31 cellular contexts compared by ENCODE assay signal in genomic region chr10:50999163-50999562, GRCh38.
"Had no signal": no experiment of that assay in that cellular context is flagged by ENCODE, and none has a peak within 500 bp of the region (broad histone marks: within the 10 kb centered on the region; RNA-seq: fewer than 3 reads in every experiment).

No MANE protein-coding gene starts in this region.

- H3K36me3 ChIP-seq: cardiac muscle cell, colonic mucosa, left lung, neutrophil, ovary, thyroid gland, upper lobe of right lung had no signal

- H3K27me3 Mint-ChIP-seq: progenitor cell of endocrine pancreas had no signal

- H3K36me3 Mint-ChIP-seq: activated CD8-positive, alpha-beta memory T cell treated with anti-CD3 and anti-CD28 coated beads, Interleukin-2, amount 10 ng/mL, durations not matched to agents 7 days and 5 days; activated naive CD4-positive, alpha-beta T cell treated with anti-CD3 and anti-CD28 coated beads, Interleukin-2, amount 50 U/mL, for 24 hours; stimulated activated memory B cell treated with anti-CD40 and anti-IgM and Interleukin-4, amounts not matched to agents 10 μg/mL and 1 μg/mL and 100 μg/mL, for 72 hours had no signal

- H3K4me1 Mint-ChIP-seq: activated CD4-positive, alpha-beta T cell treated with anti-CD3 and anti-CD28 coated beads for 36 hours; activated CD8-positive, alpha-beta memory T cell treated with anti-CD3 and anti-CD28 coated beads, Interleukin-2, amount 10 ng/mL, durations not matched to agents 7 days and 5 days; activated naive CD4-positive, alpha-beta T cell treated with anti-CD3 and anti-CD28 coated beads, Interleukin-2, amount 50 U/mL, for 24 hours; activated naive CD8-positive, alpha-beta T cell treated with anti-CD3 and anti-CD28 coated beads, Interleukin-2, amount 50 U/mL, for 24 hours; stimulated activated memory B cell treated with anti-CD40 and anti-IgM and Interleukin-4, amounts not matched to agents 10 μg/mL and 1 μg/mL and 100 μg/mL, for 72 hours; stimulated activated naive CD8-positive, alpha-beta T cell treated with anti-CD3 and anti-CD28 coated beads, Interleukin-15, amount 100 ng/mL, for 72 hours had no signal

- H3K4me3 ChIP-seq: body of pancreas, cardiac muscle cell, colonic mucosa, dorsolateral prefrontal cortex, left lung, lung, ovary, skin epidermis, thyroid gland, upper lobe of right lung had no signal

- FAIRE-seq: islet of Langerhans had no signal

- H3K9me3 Mint-ChIP-seq: activated naive CD4-positive, alpha-beta T cell treated with anti-CD3 and anti-CD28 coated beads, Interleukin-2, amount 50 U/mL, for 24 hours; activated naive CD8-positive, alpha-beta T cell treated with anti-CD3 and anti-CD28 coated beads, Interleukin-2, amount 50 U/mL, for 24 hours; activated T-helper 2 cell treated with anti-CD3 and anti-CD28 coated beads, Interferon-gamma antibody, Interleukin-2, Interleukin-4, amounts not matched to agents 10 μg/mL and 5 μg/mL and 100 μg/mL, durations not matched to agents 14 hours and 24 hours and 36 hours; nephron progenitor cell; stimulated activated memory B cell treated with anti-CD40 and anti-IgM and Interleukin-4, amounts not matched to agents 10 μg/mL and 1 μg/mL and 100 μg/mL, for 72 hours; stimulated activated naive CD8-positive, alpha-beta T cell treated with anti-CD3 and anti-CD28 coated beads, Interleukin-15, amount 100 ng/mL, for 72 hours had no signal

- H3K27ac Mint-ChIP-seq: activated CD4-positive, alpha-beta T cell treated with anti-CD3 and anti-CD28 coated beads for 36 hours; activated CD8-positive, alpha-beta memory T cell treated with anti-CD3 and anti-CD28 coated beads, Interleukin-2, amount 10 ng/mL, durations not matched to agents 7 days and 5 days; activated CD8-positive, alpha-beta T cell treated with anti-CD3 and anti-CD28 coated beads, Interleukin-2, amount 10 ng/mL, durations not matched to agents 7 days and 5 days; activated naive CD4-positive, alpha-beta T cell treated with anti-CD3 and anti-CD28 coated beads, Interleukin-2, amount 50 U/mL, for 24 hours; activated naive CD8-positive, alpha-beta T cell treated with anti-CD3 and anti-CD28 coated beads, Interleukin-2, amount 50 U/mL, for 24 hours; activated T-helper 2 cell treated with anti-CD3 and anti-CD28 coated beads, Interferon-gamma antibody, Interleukin-2, Interleukin-4, amounts not matched to agents 10 μg/mL and 5 μg/mL and 100 μg/mL, durations not matched to agents 14 hours and 24 hours and 36 hours; nephron progenitor cell; progenitor cell of endocrine pancreas; stimulated activated memory B cell treated with anti-CD40 and anti-IgM and Interleukin-4, amounts not matched to agents 10 μg/mL and 1 μg/mL and 100 μg/mL, for 72 hours; stimulated activated naive CD8-positive, alpha-beta T cell treated with anti-CD3 and anti-CD28 coated beads, Interleukin-15, amount 100 ng/mL, for 72 hours had no signal

- ATAC-seq: activated CD4-positive, alpha-beta T cell treated with anti-CD3 and anti-CD28 coated beads for 36 hours; activated CD8-positive, alpha-beta memory T cell treated with anti-CD3 and anti-CD28 coated beads, Interleukin-2, amount 10 ng/mL, durations not matched to agents 7 days and 5 days; activated CD8-positive, alpha-beta T cell treated with anti-CD3 and anti-CD28 coated beads, Interleukin-2, amount 10 ng/mL, durations not matched to agents 7 days and 5 days; activated naive CD8-positive, alpha-beta T cell treated with anti-CD3 and anti-CD28 coated beads, Interleukin-2, amount 50 U/mL, for 24 hours; body of pancreas; foreskin keratinocyte; left lung; sciatic nerve; stimulated activated memory B cell treated with anti-CD40 and anti-IgM and Interleukin-4, amounts not matched to agents 10 μg/mL and 1 μg/mL and 100 μg/mL, for 72 hours; stimulated activated naive CD8-positive, alpha-beta T cell treated with anti-CD3 and anti-CD28 coated beads, Interleukin-15, amount 100 ng/mL, for 72 hours; upper lobe of right lung had no signal

- DNase-seq: activated CD4-positive, alpha-beta T cell treated with anti-CD3 and anti-CD28 coated beads for 36 hours; activated CD4-positive, CD25-positive, alpha-beta regulatory T cell; activated CD8-positive, alpha-beta memory T cell treated with anti-CD3 and anti-CD28 coated beads, Interleukin-2, amount 10 ng/mL, durations not matched to agents 7 days and 5 days; activated CD8-positive, alpha-beta T cell treated with anti-CD3 and anti-CD28 coated beads, Interleukin-2, amount 10 ng/mL, durations not matched to agents 7 days and 5 days; activated naive CD8-positive, alpha-beta T cell treated with anti-CD3 and anti-CD28 coated beads, Interleukin-2, amount 50 U/mL, for 24 hours; activated T-cell treated with anti-CD3 and anti-CD28 coated beads, Interleukin-2, amount 50 U/mL, for 48 hours; body of pancreas; cerebellar nuclear complex; colonic mucosa; dorsolateral prefrontal cortex; effector memory CD4-positive, alpha-beta T cell; foreskin keratinocyte; left lung; nephron progenitor cell; ovary; stimulated activated CD4-positive, alpha-beta T cell treated with anti-CD3 and anti-CD28 coated beads, Interleukin-4, amount 100 ng/mL, for 4 hours; stimulated activated CD8-positive, alpha-beta memory T cell treated with anti-CD3 and anti-CD28 coated beads, Interleukin-4, amount 100 ng/mL, for 48 hours; stimulated activated naive CD8-positive, alpha-beta T cell treated with anti-CD3 and anti-CD28 coated beads, Interleukin-15, amount 100 ng/mL, for 72 hours; substantia nigra; thyroid gland; upper lobe of right lung had no signal

- H3K9me3 ChIP-seq: body of pancreas, colonic mucosa, left lung, neutrophil, ovary, thyroid gland, upper lobe of right lung had no signal

- H3K4me1 ChIP-seq: colonic mucosa, foreskin keratinocyte, thyroid gland had no signal

- H3K4me3 Mint-ChIP-seq: activated CD4-positive, alpha-beta T cell treated with anti-CD3 and anti-CD28 coated beads for 36 hours; activated CD8-positive, alpha-beta memory T cell treated with anti-CD3 and anti-CD28 coated beads, Interleukin-2, amount 10 ng/mL, durations not matched to agents 7 days and 5 days; activated CD8-positive, alpha-beta T cell treated with anti-CD3 and anti-CD28 coated beads, Interleukin-2, amount 10 ng/mL, durations not matched to agents 7 days and 5 days; activated naive CD4-positive, alpha-beta T cell treated with anti-CD3 and anti-CD28 coated beads, Interleukin-2, amount 50 U/mL, for 24 hours; activated naive CD8-positive, alpha-beta T cell treated with anti-CD3 and anti-CD28 coated beads, Interleukin-2, amount 50 U/mL, for 24 hours; nephron progenitor cell; stimulated activated memory B cell treated with anti-CD40 and anti-IgM and Interleukin-4, amounts not matched to agents 10 μg/mL and 1 μg/mL and 100 μg/mL, for 72 hours; stimulated activated naive CD8-positive, alpha-beta T cell treated with anti-CD3 and anti-CD28 coated beads, Interleukin-15, amount 100 ng/mL, for 72 hours had no signal

- H3K27ac ChIP-seq: body of pancreas, cardiac muscle cell, colonic mucosa, dorsolateral prefrontal cortex, foreskin keratinocyte, neutrophil, ovary, thyroid gland, upper lobe of right lung had no signal

- H3K27me3 ChIP-seq: body of pancreas, cardiac muscle cell, colonic mucosa, foreskin keratinocyte, ovary, thyroid gland, upper lobe of right lung had no signal
